ENCODE assay signal across 8 cellular contexts in genomic region chr17:38087344-38087743, GRCh38. TPM values are rescaled to one million over a fixed set of nuclear protein-coding genes. Genes with fewer than 3 reads are reported as not detected.
"Had no signal": no experiment of that assay in that cellular context is flagged by ENCODE, and none has a peak within 500 bp of the region (broad histone marks: within the 10 kb centered on the region; RNA-seq: fewer than 3 reads in every experiment).

No MANE protein-coding gene starts in this region.

RNA-seq across cellular contexts. Expression of gene TBC1D3C, which starts 18.9 kb away (rescaled TPM):
- total RNA-seq: HT1080, K562, RPMI7951 had no signal
- polyA plus RNA-seq: IgD-negative memory B cell, K562 had no signal

RNA-seq across cellular contexts. Expression of gene TBC1D3E, which starts 40.4 kb away (rescaled TPM):
- total RNA-seq: HepG2, HT1080, K562, M059J, Peyer's patch, RPMI7951, SJCRH30 had no signal
- polyA plus RNA-seq: HepG2, IgD-negative memory B cell, K562 had no signal
